20 cellular contexts compared by ENCODE assay signal in genomic region chr2:62116983-62117382, GRCh38.
"Had no signal": no experiment of that assay in that cellular context is flagged by ENCODE, and none has a peak within 500 bp of the region (broad histone marks: within the 10 kb centered on the region; RNA-seq: fewer than 3 reads in every experiment).

No MANE protein-coding gene starts in this region.

- DNase-seq: effector CD4-positive, alpha-beta T cell; immature natural killer cell; left ventricle myocardium inferior; lower lobe of right lung; mesenchymal stem cell; naive B cell; occipital lobe; pancreas; right cardiac atrium; small intestine; stimulated activated CD4-positive, alpha-beta T cell treated with anti-CD3 and anti-CD28 coated beads, Interleukin-12 subunit alpha, Interleukin-12 subunit beta, amount 100 ng/mL, for 4 hours; stimulated activated CD4-positive, alpha-beta T cell treated with anti-CD3 and anti-CD28 coated beads, Interleukin-4, amount 100 ng/mL, for 1 hour; stimulated activated CD8-positive, alpha-beta memory T cell treated with anti-CD3 and anti-CD28 coated beads, Interleukin-4, amount 100 ng/mL, for 48 hours; stimulated activated naive CD8-positive, alpha-beta T cell treated with anti-CD3 and anti-CD28 coated beads, Interleukin-15, amount 100 ng/mL, for 72 hours; substantia nigra; transverse colon had no signal

- H3K36me3 ChIP-seq: left ventricle myocardium inferior, lower lobe of right lung, pancreas, thoracic aorta, transverse colon had no signal

- H3K9me3 ChIP-seq: left ventricle myocardium inferior, lower lobe of right lung, pancreas, thoracic aorta, transverse colon had no signal

- ATAC-seq: lower lobe of right lung; pancreas; right cardiac atrium; stimulated activated effector memory CD8-positive, alpha-beta T cell treated with anti-CD3 and anti-CD28 coated beads, Interleukin-12 subunit alpha, Interleukin-12 subunit beta, amount 100 ng/mL, for 72 hours; stimulated activated naive CD8-positive, alpha-beta T cell treated with anti-CD3 and anti-CD28 coated beads, Interleukin-15, amount 100 ng/mL, for 72 hours had no signal

- FAIRE-seq: frontal cortex, pancreas, small intestine had no signal

- H3K27ac ChIP-seq: coronary artery, left ventricle myocardium inferior, lower lobe of right lung, pancreas, thoracic aorta, transverse colon had no signal

- H3K27me3 ChIP-seq: pancreas, transverse colon had no signal

- H3K4me3 ChIP-seq: coronary artery, left ventricle myocardium inferior, lower lobe of right lung, pancreas, thoracic aorta, transverse colon had no signal
